ENCODE assay signal across 1 cellular context in the genomic region with DNA sequence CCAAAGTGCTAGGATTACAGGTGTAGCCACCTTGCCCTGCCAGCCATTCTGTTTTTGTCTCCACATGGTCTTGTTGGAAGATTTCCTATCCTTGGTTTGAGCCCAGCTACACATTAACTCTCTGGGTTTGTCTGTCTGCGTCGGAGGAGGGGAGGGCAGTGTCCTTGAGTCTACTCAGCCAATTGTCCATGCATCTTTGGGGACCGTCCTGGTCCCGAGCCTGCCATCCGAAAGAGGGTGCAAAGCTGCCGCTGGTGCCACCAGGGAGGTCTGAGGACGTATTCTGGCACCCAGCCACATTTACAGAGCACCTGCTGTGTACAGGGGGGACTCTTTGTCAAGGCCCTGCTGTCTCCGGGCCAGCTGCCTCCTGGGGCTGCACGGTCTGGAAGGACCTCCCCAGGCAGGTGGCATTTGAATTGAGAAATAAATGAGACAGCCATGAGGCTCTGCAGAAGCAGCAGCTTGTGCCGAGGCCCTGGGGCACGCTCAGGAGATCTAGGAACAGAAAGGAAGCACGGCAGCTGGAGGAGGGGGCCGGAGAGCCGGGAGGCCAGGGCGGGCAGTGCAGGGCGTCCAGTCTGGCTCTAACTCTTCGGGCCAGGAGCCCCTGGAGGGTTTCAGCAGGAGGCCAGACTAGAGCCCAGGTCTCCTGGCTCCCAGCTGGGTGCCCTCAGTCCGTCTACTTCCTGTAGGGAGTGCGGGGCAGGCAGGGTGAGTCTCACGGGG.
TF ChIP-seq lines count a peak whose summit lies in the region.

No MANE protein-coding gene starts in this region.

TF ChIP-seq in HepG2, 621 proteins besides CTCF, POLR2A, EP300 and RAD21 (continued from another document and continues in another):
- TF ChIP-seq ZNF557 (CRISPR knock-in tag; IDR thresholded peaks at IDR 0.05) (no peak), SIX1 (CRISPR knock-in tag; IDR thresholded peaks at IDR 0.05; ENCODE audit: borderline replicate concordance) (no peak), ZSCAN9 (CRISPR knock-in tag; IDR thresholded peaks at IDR 0.05; ENCODE audit: borderline replicate concordance) (no peak), HMGXB4 (CRISPR knock-in tag; IDR thresholded peaks at IDR 0.05; ENCODE audit: borderline replicate concordance in 1 of 2, low read depth in 1 of 2) (no peak; a peak in 1 of 4 replicates), E2F1 (CRISPR knock-in tag; IDR thresholded peaks at IDR 0.05) (no peak), ZNF850 (CRISPR knock-in tag; conservative IDR thresholded peaks at IDR 0.05) (no peak), ZNF501 (CRISPR knock-in tag; IDR thresholded peaks at IDR 0.05) (no peak), PHF21A (CRISPR knock-in tag; IDR thresholded peaks at IDR 0.05) (peak; percentile 49; the same call in 1 of the 2 replicates), GABPA (IDR thresholded peaks at IDR 0.05; ENCODE audit: low read depth, low read length) (no peak), GABPA (CRISPR knock-in tag; IDR thresholded peaks at IDR 0.05; ENCODE audit: low read depth) (no peak), HNF1A (IDR thresholded peaks at IDR 0.05; ENCODE audit: low read depth) (0 out of 2 replicates have a peak, but pooled peaks have one; percentile 9), HNF1A (CRISPR knock-in tag; IDR thresholded peaks at IDR 0.05; ENCODE audit: borderline replicate concordance) (peak; percentile 40; the same call in 1 of the 2 replicates), ZNF205 (CRISPR knock-in tag; IDR thresholded peaks at IDR 0.05) (no peak), ZNF367 (CRISPR knock-in tag; IDR thresholded peaks at IDR 0.05; ENCODE audit: borderline replicate concordance) (no peak), DMAP1 (CRISPR knock-in tag; IDR thresholded peaks at IDR 0.05) (no peak), ZBTB39 (CRISPR knock-in tag; IDR thresholded peaks at IDR 0.05) (no peak), CENPT (CRISPR knock-in tag; IDR thresholded peaks at IDR 0.05; ENCODE audit: low read depth) (no peak), MLX (CRISPR knock-in tag; IDR thresholded peaks at IDR 0.05) (no peak), FIP1L1 (IDR thresholded peaks at IDR 0.05; ENCODE audit: borderline replicate concordance, insufficient read depth, low read depth, low read length) (no peak), ZNF124 (CRISPR knock-in tag; IDR thresholded peaks at IDR 0.05) (no peak), KAT8 (CRISPR knock-in tag; IDR thresholded peaks at IDR 0.05) (no peak), PRMT3 (CRISPR knock-in tag; IDR thresholded peaks at IDR 0.05; ENCODE audit: borderline replicate concordance, low read depth) (no peak)
- TF ChIP-seq, protein P1, sequence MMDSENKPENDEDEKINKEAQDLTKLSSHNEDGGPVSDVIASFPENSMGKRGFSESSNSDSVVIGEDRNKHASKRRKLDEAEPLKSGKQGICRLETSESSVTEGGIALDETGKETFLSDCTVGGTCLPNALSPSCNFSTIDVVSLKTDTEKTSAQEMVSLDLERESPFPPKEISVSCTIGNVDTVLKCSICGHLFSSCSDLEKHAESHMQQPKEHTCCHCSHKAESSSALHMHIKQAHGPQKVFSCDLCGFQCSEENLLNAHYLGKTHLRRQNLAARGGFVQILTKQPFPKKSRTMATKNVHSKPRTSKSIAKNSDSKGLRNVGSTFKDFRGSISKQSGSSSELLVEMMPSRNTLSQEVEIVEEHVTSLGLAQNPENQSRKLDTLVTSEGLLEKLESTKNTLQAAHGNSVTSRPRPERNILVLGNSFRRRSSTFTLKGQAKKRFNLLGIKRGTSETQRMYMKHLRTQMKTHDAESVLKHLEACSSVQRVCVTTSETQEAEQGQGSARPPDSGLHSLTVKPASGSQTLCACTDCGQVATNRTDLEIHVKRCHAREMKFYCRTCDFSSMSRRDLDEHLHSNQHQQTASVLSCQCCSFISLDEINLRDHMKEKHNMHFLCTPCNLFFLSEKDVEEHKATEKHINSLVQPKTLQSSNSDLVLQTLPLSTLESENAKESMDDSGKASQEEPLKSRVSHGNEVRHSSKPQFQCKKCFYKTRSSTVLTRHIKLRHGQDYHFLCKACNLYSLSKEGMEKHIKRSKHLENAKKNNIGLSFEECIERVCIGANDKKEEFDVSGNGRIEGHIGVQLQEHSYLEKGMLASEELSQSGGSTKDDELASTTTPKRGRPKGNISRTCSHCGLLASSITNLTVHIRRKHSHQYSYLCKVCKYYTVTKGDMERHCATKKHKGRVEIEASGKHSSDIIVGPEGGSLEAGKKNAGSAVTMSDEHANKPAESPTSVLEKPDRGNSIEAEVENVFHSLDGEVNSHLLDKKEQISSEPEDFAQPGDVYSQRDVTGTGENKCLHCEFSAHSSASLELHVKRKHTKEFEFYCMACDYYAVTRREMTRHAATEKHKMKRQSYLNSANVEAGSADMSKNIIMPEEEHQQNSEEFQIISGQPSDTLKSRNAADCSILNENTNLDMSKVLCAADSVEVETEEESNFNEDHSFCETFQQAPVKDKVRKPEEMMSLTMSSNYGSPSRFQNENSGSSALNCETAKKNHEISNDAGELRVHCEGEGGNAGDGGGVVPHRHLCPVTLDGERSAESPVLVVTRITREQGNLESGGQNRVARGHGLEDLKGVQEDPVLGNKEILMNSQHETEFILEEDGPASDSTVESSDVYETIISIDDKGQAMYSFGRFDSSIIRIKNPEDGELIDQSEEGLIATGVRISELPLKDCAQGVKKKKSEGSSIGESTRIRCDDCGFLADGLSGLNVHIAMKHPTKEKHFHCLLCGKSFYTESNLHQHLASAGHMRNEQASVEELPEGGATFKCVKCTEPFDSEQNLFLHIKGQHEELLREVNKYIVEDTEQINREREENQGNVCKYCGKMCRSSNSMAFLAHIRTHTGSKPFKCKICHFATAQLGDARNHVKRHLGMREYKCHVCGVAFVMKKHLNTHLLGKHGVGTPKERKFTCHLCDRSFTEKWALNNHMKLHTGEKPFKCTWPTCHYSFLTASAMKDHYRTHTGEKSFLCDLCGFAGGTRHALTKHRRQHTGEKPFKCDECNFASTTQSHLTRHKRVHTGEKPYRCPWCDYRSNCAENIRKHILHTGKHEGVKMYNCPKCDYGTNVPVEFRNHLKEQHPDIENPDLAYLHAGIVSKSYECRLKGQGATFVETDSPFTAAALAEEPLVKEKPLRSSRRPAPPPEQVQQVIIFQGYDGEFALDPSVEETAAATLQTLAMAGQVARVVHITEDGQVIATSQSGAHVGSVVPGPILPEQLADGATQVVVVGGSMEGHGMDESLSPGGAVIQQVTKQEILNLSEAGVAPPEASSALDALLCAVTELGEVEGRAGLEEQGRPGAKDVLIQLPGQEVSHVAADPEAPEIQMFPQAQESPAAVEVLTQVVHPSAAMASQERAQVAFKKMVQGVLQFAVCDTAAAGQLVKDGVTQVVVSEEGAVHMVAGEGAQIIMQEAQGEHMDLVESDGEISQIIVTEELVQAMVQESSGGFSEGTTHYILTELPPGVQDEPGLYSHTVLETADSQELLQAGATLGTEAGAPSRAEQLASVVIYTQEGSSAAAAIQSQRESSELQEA (CRISPR knock-in tag; IDR thresholded peaks at IDR 0.05; ENCODE audit: not compliant biosample characterization): no peak
- TF ChIP-seq, protein P2, sequence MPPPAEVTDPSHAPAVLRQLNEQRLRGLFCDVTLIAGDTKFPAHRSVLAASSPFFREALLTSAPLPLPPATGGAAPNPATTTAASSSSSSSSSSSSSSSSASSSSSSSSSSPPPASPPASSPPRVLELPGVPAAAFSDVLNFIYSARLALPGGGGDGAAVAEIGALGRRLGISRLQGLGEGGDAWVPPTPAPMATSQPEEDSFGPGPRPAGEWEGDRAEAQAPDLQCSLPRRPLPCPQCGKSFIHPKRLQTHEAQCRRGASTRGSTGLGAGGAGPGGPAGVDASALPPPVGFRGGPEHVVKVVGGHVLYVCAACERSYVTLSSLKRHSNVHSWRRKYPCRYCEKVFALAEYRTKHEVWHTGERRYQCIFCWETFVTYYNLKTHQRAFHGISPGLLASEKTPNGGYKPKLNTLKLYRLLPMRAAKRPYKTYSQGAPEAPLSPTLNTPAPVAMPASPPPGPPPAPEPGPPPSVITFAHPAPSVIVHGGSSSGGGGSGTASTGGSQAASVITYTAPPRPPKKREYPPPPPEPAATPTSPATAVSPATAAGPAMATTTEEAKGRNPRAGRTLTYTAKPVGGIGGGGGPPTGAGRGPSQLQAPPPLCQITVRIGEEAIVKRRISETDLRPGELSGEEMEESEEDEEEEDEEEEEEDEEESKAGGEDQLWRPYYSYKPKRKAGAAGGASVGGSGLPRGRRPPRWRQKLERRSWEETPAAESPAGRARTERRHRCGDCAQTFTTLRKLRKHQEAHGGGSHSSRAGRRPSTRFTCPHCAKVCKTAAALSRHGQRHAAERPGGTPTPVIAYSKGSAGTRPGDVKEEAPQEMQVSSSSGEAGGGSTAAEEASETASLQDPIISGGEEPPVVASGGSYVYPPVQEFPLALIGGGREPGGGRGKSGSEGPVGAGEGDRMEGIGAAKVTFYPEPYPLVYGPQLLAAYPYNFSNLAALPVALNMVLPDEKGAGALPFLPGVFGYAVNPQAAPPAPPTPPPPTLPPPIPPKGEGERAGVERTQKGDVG (CRISPR knock-in tag; IDR thresholded peaks at IDR 0.05; ENCODE audit: borderline replicate concordance): no peak
- TF ChIP-seq, protein P3, sequence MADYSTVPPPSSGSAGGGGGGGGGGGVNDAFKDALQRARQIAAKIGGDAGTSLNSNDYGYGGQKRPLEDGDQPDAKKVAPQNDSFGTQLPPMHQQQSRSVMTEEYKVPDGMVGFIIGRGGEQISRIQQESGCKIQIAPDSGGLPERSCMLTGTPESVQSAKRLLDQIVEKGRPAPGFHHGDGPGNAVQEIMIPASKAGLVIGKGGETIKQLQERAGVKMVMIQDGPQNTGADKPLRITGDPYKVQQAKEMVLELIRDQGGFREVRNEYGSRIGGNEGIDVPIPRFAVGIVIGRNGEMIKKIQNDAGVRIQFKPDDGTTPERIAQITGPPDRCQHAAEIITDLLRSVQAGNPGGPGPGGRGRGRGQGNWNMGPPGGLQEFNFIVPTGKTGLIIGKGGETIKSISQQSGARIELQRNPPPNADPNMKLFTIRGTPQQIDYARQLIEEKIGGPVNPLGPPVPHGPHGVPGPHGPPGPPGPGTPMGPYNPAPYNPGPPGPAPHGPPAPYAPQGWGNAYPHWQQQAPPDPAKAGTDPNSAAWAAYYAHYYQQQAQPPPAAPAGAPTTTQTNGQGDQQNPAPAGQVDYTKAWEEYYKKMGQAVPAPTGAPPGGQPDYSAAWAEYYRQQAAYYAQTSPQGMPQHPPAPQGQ (CRISPR knock-in tag; IDR thresholded peaks at IDR 0.05; ENCODE audit: borderline replicate concordance): no peak
